25 cellular contexts compared by ENCODE assay signal in genomic region chrX:52874661-52875060, GRCh38. TPM values are rescaled to one million over a fixed set of nuclear protein-coding genes. Genes with fewer than 3 reads are reported as not detected.
A peak's percentile ranks its signal among the peaks of the same experiment; 100 is the strongest.
DNase-seq lines count a peak whose midpoint lies in the region; ATAC-seq, FAIRE-seq and TF ChIP-seq lines count a peak whose summit lies in the region.
"Had no signal": no experiment of that assay in that cellular context is flagged by ENCODE, and none has a peak within 500 bp of the region (broad histone marks: within the 10 kb centered on the region; RNA-seq: fewer than 3 reads in every experiment).

No MANE protein-coding gene starts in this region.

- TF ChIP-seq RAD21 in K562 (CRISPR knock-in tag; conservative IDR thresholded peaks at IDR 0.05 in 1 of 2, IDR thresholded peaks at IDR 0.05 in 1 of 2), result no peak

- H3K4me3 Mint-ChIP-seq in activated CD8-positive, alpha-beta memory T cell treated with anti-CD3 and anti-CD28 coated beads, Interleukin-2, amount 10 ng/mL, durations not matched to agents 7 days and 5 days, result no peak overlapping the region
- H3K4me3 Mint-ChIP-seq in stimulated activated effector memory CD8-positive, alpha-beta T cell treated with anti-CD3 and anti-CD28 coated beads, Interleukin-12 subunit alpha, Interleukin-12 subunit beta, amount 100 ng/mL, for 72 hours, result no peak overlapping the region
- no peak overlapping the region for H3K4me3 Mint-ChIP-seq in CD8-positive, alpha-beta T cell
- H3K4me3 Mint-ChIP-seq: CD14-positive monocyte; CD4-positive, alpha-beta T cell; GM23338; H9 had no signal

- in situ Hi-C loops in K562 (cut with MboI), result no loop called here

- H3K4me2 ChIP-seq in K562 (ENCODE audit: insufficient read depth, low read length), result no peak overlapping the region
- H3K4me2 ChIP-seq: BLaER1 treated with 17β-estradiol and CSF1 and Interleukin-3, amounts not matched to agents 10 nM and 100 nM; GM23338 had no signal

- H4K20me1 ChIP-seq in K562 (replicated peaks; ENCODE audit: control insufficient read depth, insufficient read depth, low read length), result no peaks in the 10 kb centered on the region

- no peak for TF ChIP-seq POLR2A in K562 (conservative IDR thresholded peaks at IDR 0.05)

- no TSS peak for BruUV-seq in K562 (replicated peaks; lab: Mats Ljungman, UMichigan)

- no peaks in the 10 kb centered on the region for H3K4me1 Mint-ChIP-seq in activated CD8-positive, alpha-beta memory T cell treated with anti-CD3 and anti-CD28 coated beads, Interleukin-2, amount 10 ng/mL, durations not matched to agents 7 days and 5 days
- H3K4me1 Mint-ChIP-seq in stimulated activated effector memory CD8-positive, alpha-beta T cell treated with anti-CD3 and anti-CD28 coated beads, Interleukin-12 subunit alpha, Interleukin-12 subunit beta, amount 100 ng/mL, for 72 hours, result no peaks in the 10 kb centered on the region
- no peaks in the 10 kb centered on the region for H3K4me1 Mint-ChIP-seq in CD8-positive, alpha-beta T cell (ENCODE audit: low read depth)
- H3K4me1 Mint-ChIP-seq: CD14-positive monocyte, GM23338, H9 had no signal

- POLR2A ChIA-PET in K562 (lab: Yijun Ruan, JAX), result interaction anchor here (0.5 kb wide), 1 partner anchor 559 kb away, joined by 3 read pairs; the partner anchor contains the start of gene HSD17B10
- POLR2A ChIA-PET in CD8-positive, alpha-beta T cell (lab: Charles Lee), result no interaction called here

- H3K36me3 Mint-ChIP-seq in activated CD8-positive, alpha-beta memory T cell treated with anti-CD3 and anti-CD28 coated beads, Interleukin-2, amount 10 ng/mL, durations not matched to agents 7 days and 5 days, result no peaks in the 10 kb centered on the region
- no peaks in the 10 kb centered on the region for H3K36me3 Mint-ChIP-seq in stimulated activated effector memory CD8-positive, alpha-beta T cell treated with anti-CD3 and anti-CD28 coated beads, Interleukin-12 subunit alpha, Interleukin-12 subunit beta, amount 100 ng/mL, for 72 hours
- H3K36me3 Mint-ChIP-seq in CD8-positive, alpha-beta T cell, result no peaks in the 10 kb centered on the region
- H3K36me3 Mint-ChIP-seq: CD14-positive monocyte had no signal

- CTCF ChIA-PET in activated CD8-positive, alpha-beta memory T cell treated with anti-CD3 and anti-CD28 coated beads, Interleukin-2, amount 10 ng/mL, durations not matched to agents 7 days and 5 days (lab: Charles Lee), result no interaction called here
- CTCF ChIA-PET in K562 (lab: Yijun Ruan, JAX; ENCODE audit: low intra/inter-chr PET ratio), result no interaction called here
- CTCF ChIA-PET in CD8-positive, alpha-beta T cell (lab: Charles Lee), result no interaction called here

- H3K9ac ChIP-seq in K562 (ENCODE audit: insufficient read depth in 1 of 2, low read depth in 2 of 2, low read length in 2 of 2), result no peak overlapping the region
- H3K9ac ChIP-seq: BLaER1 treated with 17β-estradiol and CSF1 and Interleukin-3, amounts not matched to agents 10 nM and 100 nM had no signal

- H3K4me1 ChIP-seq in K562 (replicated peaks in 1 of 2; ENCODE audit: control insufficient read depth in 2 of 2, insufficient read depth in 2 of 2, low read length in 2 of 2), result no peaks in the 10 kb centered on the region
- H3K4me1 ChIP-seq in CD8-positive, alpha-beta T cell (ENCODE audit: insufficient read depth, low read length), result no peaks in the 10 kb centered on the region
- H3K4me1 ChIP-seq: BE2C; BLaER1 treated with 17β-estradiol and CSF1 and Interleukin-3, amounts not matched to agents 10 nM and 100 nM had no signal

- peak; percentile 39 for DNase-seq in activated CD8-positive, alpha-beta memory T cell treated with anti-CD3 and anti-CD28 coated beads, Interleukin-2, amount 10 ng/mL, durations not matched to agents 7 days and 5 days
- no peak for DNase-seq in activated CD8-positive, alpha-beta memory T cell treated with anti-CD3 and anti-CD28 coated beads, Interleukin-2, amount 50 U/mL, for 48 hours
- DNase-seq in K562 (ENCODE audit: extremely low read depth in 1 of 4, low spot score in 3 of 4), result peak in 1 of 4 experiments; percentile 3
- no peak for DNase-seq in stimulated activated effector memory CD8-positive, alpha-beta T cell treated with anti-CD3 and anti-CD28 coated beads, Interleukin-12 subunit alpha, Interleukin-12 subunit beta, amount 100 ng/mL, for 72 hours (ENCODE audit: low spot score in 2 of 2)
- DNase-seq in effector CD4-positive, alpha-beta T cell, result no peak
- DNase-seq in CD8-positive, alpha-beta T cell, result no peak
- DNase-seq: ACHN; AML-193; BE2C; Calu3; CD4-positive, alpha-beta T cell; COR-L47; DMS53; DMS79 treated with DMSO at 0.1 percent for 48 hours; GF-D8; H9 had no signal

- H3K27ac Mint-ChIP-seq in activated CD8-positive, alpha-beta memory T cell treated with anti-CD3 and anti-CD28 coated beads, Interleukin-2, amount 10 ng/mL, durations not matched to agents 7 days and 5 days, result no peak overlapping the region
- H3K27ac Mint-ChIP-seq in stimulated activated effector memory CD8-positive, alpha-beta T cell treated with anti-CD3 and anti-CD28 coated beads, Interleukin-12 subunit alpha, Interleukin-12 subunit beta, amount 100 ng/mL, for 72 hours, result peak overlapping the region; percentile 10
- no peak overlapping the region for H3K27ac Mint-ChIP-seq in CD8-positive, alpha-beta T cell
- H3K27ac Mint-ChIP-seq: CD14-positive monocyte; CD4-positive, alpha-beta T cell; GM23338; H9 had no signal

- no peak for TF ChIP-seq EP300 in K562 (IDR thresholded peaks at IDR 0.05; ENCODE audit: low read length)

- H3K9me3 ChIP-seq in K562 (replicated peaks; ENCODE audit: control insufficient read depth, insufficient read depth, low read depth, low read length), result no peaks in the 10 kb centered on the region
- no peaks in the 10 kb centered on the region for H3K9me3 ChIP-seq in CD8-positive, alpha-beta T cell (ENCODE audit: low read length)
- H3K9me3 ChIP-seq: BE2C had no signal

- no peaks in the 10 kb centered on the region for H3K79me2 ChIP-seq in K562 (ENCODE audit: control insufficient read depth, insufficient read depth, low read length)

- H3K27ac ChIP-seq in K562 (ENCODE audit: extremely low read depth, low read depth, low read length), result no peak overlapping the region
- no peak overlapping the region for H3K27ac ChIP-seq in CD8-positive, alpha-beta T cell (ENCODE audit: low read depth, low read length)
- H3K27ac ChIP-seq: 22Rv1; BLaER1 treated with 17β-estradiol and CSF1 and Interleukin-3, amounts not matched to agents 10 nM and 100 nM had no signal

- no peaks in the 10 kb centered on the region for H3K9me1 ChIP-seq in K562 (ENCODE audit: control insufficient read depth, insufficient read depth, low read length)

- H3K27me3 Mint-ChIP-seq in activated CD8-positive, alpha-beta memory T cell treated with anti-CD3 and anti-CD28 coated beads, Interleukin-2, amount 10 ng/mL, durations not matched to agents 7 days and 5 days, result peaks cover 15% of the 10 kb centered on the region
- H3K27me3 Mint-ChIP-seq in CD8-positive, alpha-beta T cell (ENCODE audit: low read depth), result peaks cover 6% of the 10 kb centered on the region

- FAIRE-seq in K562 (lab: Jason Lieb, UNC), result no peak
- FAIRE-seq: A204.1, GM18507 had no signal

- WGBS in K562 (ENCODE audit: insufficient coverage, low coverage, missing lambda C conversion rate), result 2% methylated on average over 5 of the region's 5 CpGs

- no peak overlapping the region for H3K4me3 ChIP-seq in K562
- H3K4me3 ChIP-seq in CD8-positive, alpha-beta T cell (ENCODE audit: low read depth, low read length), result no peak overlapping the region
- H3K4me3 ChIP-seq: BLaER1 treated with 17β-estradiol and CSF1 and Interleukin-3, amounts not matched to agents 10 nM and 100 nM; GM23338 had no signal

- H3K36me3 ChIP-seq in K562 (ENCODE audit: control insufficient read depth, insufficient read depth, low read length), result no peaks in the 10 kb centered on the region
- H3K36me3 ChIP-seq in CD8-positive, alpha-beta T cell (ENCODE audit: insufficient read depth, low read length), result no peaks in the 10 kb centered on the region
- H3K36me3 ChIP-seq: BE2C; BLaER1 treated with 17β-estradiol and CSF1 and Interleukin-3, amounts not matched to agents 10 nM and 100 nM had no signal

- intact Hi-C loops in K562 (cut with micrococcal nuclease), result no loop called here
- intact Hi-C loops in CD8-positive, alpha-beta T cell (cut with DNase I, micrococcal nuclease), result no loop called here

- ATAC-seq in activated CD8-positive, alpha-beta memory T cell treated with anti-CD3 and anti-CD28 coated beads, Interleukin-2, amount 10 ng/mL, durations not matched to agents 7 days and 5 days, result peak; percentile 27
- ATAC-seq in K562, result no peak
- ATAC-seq in stimulated activated effector memory CD8-positive, alpha-beta T cell treated with anti-CD3 and anti-CD28 coated beads, Interleukin-12 subunit alpha, Interleukin-12 subunit beta, amount 100 ng/mL, for 72 hours, result peak; percentile 88
- ATAC-seq in CD8-positive, alpha-beta T cell, result no peak
- ATAC-seq: GM23338, HCT116 had no signal

- H2AFZ ChIP-seq in K562 (ENCODE audit: low read depth, low read length), result no peak overlapping the region
- H2AFZ ChIP-seq: GM23338 had no signal

- no peak for TF ChIP-seq CTCF in K562 (IDR thresholded peaks at IDR 0.05 in 2 of 3, conservative IDR thresholded peaks at IDR 0.05 in 1 of 3; ENCODE audit: insufficient read depth in 2 of 3, low read depth in 1 of 3, low read length in 3 of 3)
- TF ChIP-seq CTCF in CD8-positive, alpha-beta T cell (IDR thresholded peaks at IDR 0.05), result no peak

- H3K9me3 Mint-ChIP-seq in activated CD8-positive, alpha-beta memory T cell treated with anti-CD3 and anti-CD28 coated beads, Interleukin-2, amount 10 ng/mL, durations not matched to agents 7 days and 5 days (ENCODE audit: low read depth), result no peaks in the 10 kb centered on the region
- no peaks in the 10 kb centered on the region for H3K9me3 Mint-ChIP-seq in stimulated activated effector memory CD8-positive, alpha-beta T cell treated with anti-CD3 and anti-CD28 coated beads, Interleukin-12 subunit alpha, Interleukin-12 subunit beta, amount 100 ng/mL, for 72 hours
- H3K9me3 Mint-ChIP-seq in CD8-positive, alpha-beta T cell, result no peaks in the 10 kb centered on the region
- H3K9me3 Mint-ChIP-seq: CD4-positive, alpha-beta T cell; GM23338 had no signal

- no peaks in the 10 kb centered on the region for H3K27me3 ChIP-seq in K562 (ENCODE audit: control insufficient read depth in 2 of 2, insufficient read depth in 2 of 2, low read length in 2 of 2)
- no peaks in the 10 kb centered on the region for H3K27me3 ChIP-seq in CD8-positive, alpha-beta T cell (ENCODE audit: insufficient read depth, low read length)
- H3K27me3 ChIP-seq: BE2C had no signal

RNA-seq across cellular contexts. Expression of gene XAGE3, which starts 6.8 kb away (rescaled TPM):
- total RNA-seq in activated CD8-positive, alpha-beta memory T cell treated with anti-CD3 and anti-CD28 coated beads, Interleukin-2, amount 10 ng/mL, durations not matched to agents 7 days and 5 days, result not detected
- total RNA-seq in K562 (2011; cell fraction: chromatin; rRNA removed; ENCODE audit: low replicate concordance), result not detected in 2 replicates
- not detected in 2 replicates for total RNA-seq in K562 (2011; cell fraction: nucleolus; rRNA removed)
- total RNA-seq in K562 (2011; cell fraction: nucleoplasm; rRNA removed), result not detected in 2 replicates
- total RNA-seq in K562 (2014; rRNA removed), result not detected in 2 replicates
- not detected in 2 replicates for total RNA-seq in K562 (2014; rRNA removed; fragmentation: Illumina TruSeq; extraction: Trizol)
- not detected in 2 replicates for total RNA-seq in K562 (2015; rRNA removed; fragmentation: Illumina TruSeq; extraction: Trizol)
- total RNA-seq in K562 (2021), result not detected in 2 replicates
- not detected in 2 replicates for polyA plus RNA-seq in K562 (2011; rRNA removed)
- polyA plus RNA-seq in K562 (2011; cell fraction: cytosol; rRNA removed), result not detected in 2 replicates
- polyA plus RNA-seq in K562 (2011; cell fraction: nucleus; rRNA removed), result not detected in 2 replicates
- 0.39 TPM in 1 of 2 replicates, not detected in the other for polyA plus RNA-seq in K562 (2012)
- polyA plus RNA-seq in K562 (2014; fragmentation: Illumina TruSeq; extraction: Trizol), result not detected in 2 replicates
- polyA plus RNA-seq in K562 (2014; fragmentation: Nextera tagmentation; extraction: Ambion mirVana), result under 1 TPM; 0.15 to 0.21 TPM
- not detected in 2 replicates for polyA plus RNA-seq in K562 (2014; rRNA removed)
- not detected in 2 replicates for polyA minus RNA-seq in K562 (2011; rRNA and poly(A)+ RNA removed)
- polyA minus RNA-seq in K562 (2011; cell fraction: cytosol; rRNA and poly(A)+ RNA removed), result not detected in 2 replicates
- not detected in 2 replicates for polyA minus RNA-seq in K562 (2011; cell fraction: nucleus; rRNA and poly(A)+ RNA removed)
- not detected for total RNA-seq in CD8-positive, alpha-beta T cell
- total RNA-seq: Calu3; CD4-positive, alpha-beta T cell; Daoy; G401; GM23338; H9 had no signal
- polyA plus RNA-seq: CD14-positive monocyte, GM23338 had no signal

RNA-seq across cellular contexts. Expression of gene FAM156B, which starts 22.5 kb away (rescaled TPM):
- total RNA-seq in activated CD8-positive, alpha-beta memory T cell treated with anti-CD3 and anti-CD28 coated beads, Interleukin-2, amount 10 ng/mL, durations not matched to agents 7 days and 5 days, result 10 to 100 TPM; 13.3 to 20.2 TPM
- total RNA-seq in K562 (2011; cell fraction: chromatin; rRNA removed; ENCODE audit: low replicate concordance), result 30.5 and 55.9 TPM in 2 replicates
- 38.8 and 44.7 TPM in 2 replicates for total RNA-seq in K562 (2011; cell fraction: nucleolus; rRNA removed)
- 32.0 and 37.1 TPM in 2 replicates for total RNA-seq in K562 (2011; cell fraction: nucleoplasm; rRNA removed)
- total RNA-seq in K562 (2014; rRNA removed) (16.7 and 22.9 TPM in 2 replicates), K562 (2014; rRNA removed; fragmentation: Illumina TruSeq; extraction: Trizol) (1.5 and 5.4 TPM in 2 replicates), K562 (2015; rRNA removed; fragmentation: Illumina TruSeq; extraction: Trizol) (8.6 and 12.3 TPM in 2 replicates), K562 (2021) (7.1 and 14.2 TPM in 2 replicates)
- polyA plus RNA-seq in K562 (2011; rRNA removed) (19.4 and 20.6 TPM in 2 replicates), K562 (2014; fragmentation: Illumina TruSeq; extraction: Trizol) (18.3 and 21.2 TPM in 2 replicates), K562 (2014; fragmentation: Nextera tagmentation; extraction: Ambion mirVana) (under 1 TPM; 0.24 to 0.45 TPM), K562 (2014; rRNA removed) (30.8 and 32.2 TPM in 2 replicates)
- 34.9 and 40.7 TPM in 2 replicates for polyA plus RNA-seq in K562 (2011; cell fraction: cytosol; rRNA removed)
- polyA plus RNA-seq in K562 (2011; cell fraction: nucleus; rRNA removed), result 109 and 172 TPM in 2 replicates
- 11.3 and 12.0 TPM in 2 replicates for polyA plus RNA-seq in K562 (2012)
- 8.5 and 14.4 TPM in 2 replicates for polyA minus RNA-seq in K562 (2011; rRNA and poly(A)+ RNA removed)
- 4.7 and 5.7 TPM in 2 replicates for polyA minus RNA-seq in K562 (2011; cell fraction: cytosol; rRNA and poly(A)+ RNA removed)
- 10.8 and 11.6 TPM in 2 replicates for polyA minus RNA-seq in K562 (2011; cell fraction: nucleus; rRNA and poly(A)+ RNA removed)
- 1 to 10 TPM; 8.4 to 8.8 TPM for total RNA-seq in CD8-positive, alpha-beta T cell

Comparison
In these comparisons a context has a peak if more than half of its experiments do, and no peak if none do; other contexts are left out.
1. ATAC-seq: peak in activated CD8-positive, alpha-beta memory T cell treated with anti-CD3 and anti-CD28 coated beads, Interleukin-2, amount 10 ng/mL, durations not matched to agents 7 days and 5 days (single experiment) and stimulated activated effector memory CD8-positive, alpha-beta T cell treated with anti-CD3 and anti-CD28 coated beads, Interleukin-12 subunit alpha, Interleukin-12 subunit beta, amount 100 ng/mL, for 72 hours (single experiment); none in K562 (single experiment) and CD8-positive, alpha-beta T cell (single experiment).